In genomic region chr18:22961156-22961555, GRCh38 we compare ENCODE assay signal across 18 cellular contexts.
"Had no signal": no experiment of that assay in that cellular context is flagged by ENCODE, and none has a peak within 500 bp of the region (broad histone marks: within the 10 kb centered on the region; RNA-seq: fewer than 3 reads in every experiment).

No MANE protein-coding gene starts in this region.

- ATAC-seq: left colon; left ventricle myocardium superior; naive thymus-derived CD4-positive, alpha-beta T cell; right lobe of liver; stimulated activated effector memory CD8-positive, alpha-beta T cell treated with anti-CD3 and anti-CD28 coated beads, Interleukin-12 subunit alpha, Interleukin-12 subunit beta, amount 100 ng/mL, for 72 hours had no signal

- H3K9me3 ChIP-seq: prostate gland, right lobe of liver, tibial nerve had no signal

- H3K4me2 ChIP-seq: hepatocyte had no signal

- H3K9me3 Mint-ChIP-seq: naive thymus-derived CD4-positive, alpha-beta T cell; nephron progenitor cell; stimulated activated effector memory CD8-positive, alpha-beta T cell treated with anti-CD3 and anti-CD28 coated beads, Interleukin-12 subunit alpha, Interleukin-12 subunit beta, amount 100 ng/mL, for 72 hours; stimulated activated naive CD8-positive, alpha-beta T cell treated with anti-CD3 and anti-CD28 coated beads, Interleukin-15, Interleukin-2, amounts not matched to agents 100 ng/mL and 50 ng/mL, for 24 hours had no signal

- H3K27ac Mint-ChIP-seq: naive thymus-derived CD4-positive, alpha-beta T cell; nephron progenitor cell; stimulated activated effector memory CD8-positive, alpha-beta T cell treated with anti-CD3 and anti-CD28 coated beads, Interleukin-12 subunit alpha, Interleukin-12 subunit beta, amount 100 ng/mL, for 72 hours; stimulated activated naive CD8-positive, alpha-beta T cell treated with anti-CD3 and anti-CD28 coated beads, Interleukin-15, Interleukin-2, amounts not matched to agents 100 ng/mL and 50 ng/mL, for 24 hours had no signal

- H3K27ac ChIP-seq: hepatocyte, parathyroid adenoma, prostate gland, right lobe of liver, tibial nerve had no signal

- H3K27me3 ChIP-seq: hepatocyte, right lobe of liver, tibial nerve had no signal

- H3K36me3 ChIP-seq: prostate gland, right lobe of liver, tibial nerve had no signal

- H3K79me2 ChIP-seq: hepatocyte, parathyroid adenoma had no signal

- DNase-seq: dermis blood vessel endothelial cell; foreskin melanocyte; head of caudate nucleus; left colon; left ventricle myocardium superior; mesenchymal stem cell; naive thymus-derived CD4-positive, alpha-beta T cell; nephron progenitor cell; right lobe of liver; stimulated activated CD4-positive, alpha-beta T cell treated with anti-CD3 and anti-CD28 coated beads, Interleukin-4, amount 100 ng/mL, for 1 hour; stimulated activated CD8-positive, alpha-beta memory T cell treated with anti-CD3 and anti-CD28 coated beads, Interleukin-4, amount 100 ng/mL, for 48 hours had no signal

- H3K4me1 Mint-ChIP-seq: stimulated activated effector memory CD8-positive, alpha-beta T cell treated with anti-CD3 and anti-CD28 coated beads, Interleukin-12 subunit alpha, Interleukin-12 subunit beta, amount 100 ng/mL, for 72 hours had no signal

- H3K27me3 Mint-ChIP-seq: naive thymus-derived CD4-positive, alpha-beta T cell; stimulated activated naive CD8-positive, alpha-beta T cell treated with anti-CD3 and anti-CD28 coated beads, Interleukin-15, Interleukin-2, amounts not matched to agents 100 ng/mL and 50 ng/mL, for 24 hours had no signal

- H3K4me3 Mint-ChIP-seq: naive thymus-derived CD4-positive, alpha-beta T cell; nephron progenitor cell; stimulated activated effector memory CD8-positive, alpha-beta T cell treated with anti-CD3 and anti-CD28 coated beads, Interleukin-12 subunit alpha, Interleukin-12 subunit beta, amount 100 ng/mL, for 72 hours; stimulated activated naive CD8-positive, alpha-beta T cell treated with anti-CD3 and anti-CD28 coated beads, Interleukin-15, Interleukin-2, amounts not matched to agents 100 ng/mL and 50 ng/mL, for 24 hours had no signal

- H3K9ac ChIP-seq: parathyroid adenoma had no signal

- H3K4me3 ChIP-seq: hepatocyte, lung, prostate gland, right lobe of liver, tibial nerve had no signal

- H2AFZ ChIP-seq: hepatocyte, parathyroid adenoma had no signal

- H3K4me1 ChIP-seq: parathyroid adenoma, prostate gland, right lobe of liver had no signal
